Comparison of ENCODE assay signal across 6 cellular contexts in the genomic region with DNA sequence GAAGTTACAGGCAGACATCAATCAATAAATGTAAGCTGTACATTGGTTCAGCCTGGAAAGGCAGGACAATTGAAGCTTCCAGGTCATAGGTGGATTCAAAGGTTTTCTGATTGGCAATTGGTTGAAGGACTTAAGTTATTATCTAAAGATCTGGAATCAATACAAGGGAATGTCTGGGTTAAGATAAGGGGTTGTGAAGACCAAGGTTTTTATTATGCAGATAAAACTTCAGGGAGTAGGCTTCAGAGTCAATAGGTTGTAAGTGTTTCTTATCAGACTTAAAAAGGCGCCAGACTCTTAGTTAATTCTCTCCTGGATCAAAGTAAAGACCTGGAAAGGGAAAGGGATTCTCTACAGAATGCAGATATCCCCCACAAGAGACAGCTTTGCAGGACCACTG.
"Had no signal": no experiment of that assay in that cellular context is flagged by ENCODE, and none has a peak within 500 bp of the region (broad histone marks: within the 10 kb centered on the region; RNA-seq: fewer than 3 reads in every experiment).

No MANE protein-coding gene starts in this region.

- H3K4me3 ChIP-seq: GM23338 had no signal

- ATAC-seq: GM23338 had no signal

- H3K27ac ChIP-seq: HL-60 had no signal

- H3K27ac Mint-ChIP-seq: GM23338, H9 had no signal

- H3K9me3 Mint-ChIP-seq: GM23338 had no signal

- DNase-seq: H9, HCEC 1CT, IMR-90, KBM-7 had no signal

- H3K4me3 Mint-ChIP-seq: GM23338, H9 had no signal
